8 cellular contexts compared by ENCODE assay signal in genomic region chr7:47536705-47537611, GRCh38. TPM values are rescaled to one million over a fixed set of nuclear protein-coding genes. Genes with fewer than 3 reads are reported as not detected.
DNase-seq lines count a peak whose midpoint lies in the region; ATAC-seq and TF ChIP-seq lines count a peak whose summit lies in the region.

No MANE protein-coding gene starts in this region.

- POLR2A ChIA-PET in GM10248 (lab: Yijun Ruan, JAX), result no interaction called here

- TF ChIP-seq CTCF in esophagus squamous epithelium (IDR thresholded peaks at IDR 0.05), result no peak
- no peak for TF ChIP-seq CTCF in GM10248 (IDR thresholded peaks at IDR 0.05; ENCODE audit: control extremely low read depth, extremely low read depth, low read depth, missing control alignments)

- H3K27me3 ChIP-seq in esophagus squamous epithelium (peaks cover 0 to 54% (median 0%) of the 10 kb centered on the region in 4 donors), muscle layer of colon (ENCODE audit: control insufficient read depth in 1 of 2, insufficient read depth in 2 of 2, low read length in 2 of 2) (no peaks in the 10 kb centered on the region)

- H3K9me3 ChIP-seq in esophagus squamous epithelium, result no peaks in the 10 kb centered on the region
- H3K9me3 ChIP-seq in muscle layer of colon (ENCODE audit: low read length), result no peaks in the 10 kb centered on the region

- H3K27ac Mint-ChIP-seq in stimulated activated naive CD8-positive, alpha-beta T cell treated with anti-CD3 and anti-CD28 coated beads, Interleukin-15, amount 100 ng/mL, for 72 hours, result no peak overlapping the region

- TF ChIP-seq POLR2A in esophagus squamous epithelium (IDR thresholded peaks at IDR 0.05), result no peak

- peak; percentile 22 for ATAC-seq in stimulated activated naive CD8-positive, alpha-beta T cell treated with anti-CD3 and anti-CD28 coated beads, Interleukin-15, amount 100 ng/mL, for 72 hours
- no peak for ATAC-seq in stimulated activated naive CD8-positive, alpha-beta T cell treated with anti-CD3 and anti-CD28 coated beads, Interleukin-15, Interleukin-2, amounts not matched to agents 100 U/mL and 50 U/mL, for 24 hours
- ATAC-seq in HG02571 (IDR thresholded peaks at IDR 0.05; ENCODE audit: unreplicated experiment), result no peak

- no peak overlapping the region for H3K4me3 Mint-ChIP-seq in stimulated activated naive CD8-positive, alpha-beta T cell treated with anti-CD3 and anti-CD28 coated beads, Interleukin-15, amount 100 ng/mL, for 72 hours

- H3K4me3 ChIP-seq in esophagus squamous epithelium (peak overlapping the region; percentile 41 to 58 (median 46)), muscle layer of colon (ENCODE audit: low read depth in 1 of 2, low read length in 2 of 2) (peak overlapping the region; percentile 31 to 42)

- H3K27ac ChIP-seq in esophagus squamous epithelium, result peak overlapping the region in 2 of 4 donors; percentile 33 to 49
- no peak overlapping the region for H3K27ac ChIP-seq in muscle layer of colon (ENCODE audit: low read depth, low read length)

- H3K9me3 Mint-ChIP-seq in stimulated activated naive CD8-positive, alpha-beta T cell treated with anti-CD3 and anti-CD28 coated beads, Interleukin-15, amount 100 ng/mL, for 72 hours, result no peaks in the 10 kb centered on the region

- H3K27me3 Mint-ChIP-seq in stimulated activated naive CD8-positive, alpha-beta T cell treated with anti-CD3 and anti-CD28 coated beads, Interleukin-15, amount 100 ng/mL, for 72 hours, result peaks cover 51% of the 10 kb centered on the region

- intact Hi-C loops in esophagus squamous epithelium (cut with DNase I), result no loop called here

- CTCF ChIA-PET in GM10248 (lab: Yijun Ruan, JAX), result no interaction called here

- H3K4me1 ChIP-seq in esophagus squamous epithelium (peaks cover 8 to 34% (median 15%) of the 10 kb centered on the region in 3 donors), muscle layer of colon (ENCODE audit: insufficient read depth, low read length) (no peaks in the 10 kb centered on the region)

- DNase-seq in stimulated activated naive CD8-positive, alpha-beta T cell treated with anti-CD3 and anti-CD28 coated beads, Interleukin-15, amount 100 ng/mL, for 72 hours, result no peak
- no peak for DNase-seq in stimulated activated naive CD8-positive, alpha-beta T cell treated with anti-CD3 and anti-CD28 coated beads, Interleukin-15, Interleukin-2, amounts not matched to agents 100 U/mL and 50 U/mL, for 24 hours
- DNase-seq in esophagus squamous epithelium (lab: John Stamatoyannopoulos, UW) (no peak), GM10248 (ENCODE audit: extremely low spot score) (no peak), cortex of kidney (lab: John Stamatoyannopoulos, UW) (no peak)
- DNase-seq in activated naive CD4-positive, alpha-beta T cell treated with anti-CD3 and anti-CD28 coated beads, Interleukin-2, amount 50 U/mL, for 16 hours, result no peak

- H3K9ac ChIP-seq in muscle layer of colon (ENCODE audit: low read length), result no peak overlapping the region

- no peaks in the 10 kb centered on the region for H3K36me3 ChIP-seq in esophagus squamous epithelium
- H3K36me3 ChIP-seq in muscle layer of colon (ENCODE audit: insufficient read depth, low read length), result no peaks in the 10 kb centered on the region

- WGBS in esophagus squamous epithelium, 2 donors, result 13 to 72% methylated on average over 3 to 11 of the region's 94 CpGs

- no peaks in the 10 kb centered on the region for H3K4me1 Mint-ChIP-seq in stimulated activated naive CD8-positive, alpha-beta T cell treated with anti-CD3 and anti-CD28 coated beads, Interleukin-15, amount 100 ng/mL, for 72 hours

RNA-seq across cellular contexts. Expression of gene TNS3, which starts 45.0 kb away (rescaled TPM):
- total RNA-seq in esophagus squamous epithelium, result 10 to 100 TPM in 2 of 4 donors, 1 to 10 TPM in 2; 6.6 to 16.0 (median 9.6) TPM
